ENCODE assay signal across 17 cellular contexts in genomic region chr15:39494462-39494861, GRCh38.
"Had no signal": no experiment of that assay in that cellular context is flagged by ENCODE, and none has a peak within 500 bp of the region (broad histone marks: within the 10 kb centered on the region; RNA-seq: fewer than 3 reads in every experiment).

No MANE protein-coding gene starts in this region.

- H3K36me3 Mint-ChIP-seq: naive B cell had no signal

- ATAC-seq: activated T-cell treated with anti-CD3 and anti-CD28 coated beads, Interleukin-2, amount 50 U/mL, for 4 hours; heart right ventricle; lower lobe of right lung; stimulated activated naive CD8-positive, alpha-beta T cell treated with anti-CD3 and anti-CD28 coated beads, Interleukin-15, Interleukin-2, amounts not matched to agents 100 U/mL and 50 U/mL, for 24 hours; upper lobe of right lung had no signal

- H3K9me3 Mint-ChIP-seq: activated CD4-positive, alpha-beta T cell treated with anti-CD3 and anti-CD28 coated beads, Interleukin-2, amount 10 ng/mL, durations not matched to agents 7 days and 5 days; activated naive CD4-positive, alpha-beta T cell treated with anti-CD3 and anti-CD28 coated beads for 36 hours; activated T-cell treated with anti-CD3 and anti-CD28 coated beads, Interleukin-2, amount 50 U/mL, for 4 hours; activated T-helper 2 cell treated with anti-CD3 and anti-CD28 coated beads, Interferon-gamma antibody, Interleukin-2, Interleukin-4, amounts not matched to agents 10 μg/mL and 5 μg/mL and 100 μg/mL, durations not matched to agents 14 hours and 24 hours and 36 hours; naive B cell had no signal

- H3K27ac Mint-ChIP-seq: activated CD4-positive, alpha-beta T cell treated with anti-CD3 and anti-CD28 coated beads, Interleukin-2, amount 10 ng/mL, durations not matched to agents 7 days and 5 days; activated naive CD4-positive, alpha-beta T cell treated with anti-CD3 and anti-CD28 coated beads for 36 hours; activated T-helper 2 cell treated with anti-CD3 and anti-CD28 coated beads, Interferon-gamma antibody, Interleukin-2, Interleukin-4, amounts not matched to agents 10 μg/mL and 5 μg/mL and 100 μg/mL, durations not matched to agents 14 hours and 24 hours and 36 hours; naive B cell had no signal

- H3K4me1 Mint-ChIP-seq: naive B cell had no signal

- H3K4me3 Mint-ChIP-seq: activated CD4-positive, alpha-beta T cell treated with anti-CD3 and anti-CD28 coated beads, Interleukin-2, amount 10 ng/mL, durations not matched to agents 7 days and 5 days; activated naive CD4-positive, alpha-beta T cell treated with anti-CD3 and anti-CD28 coated beads for 36 hours; activated T-cell treated with anti-CD3 and anti-CD28 coated beads, Interleukin-2, amount 50 U/mL, for 4 hours; naive B cell had no signal

- DNase-seq: activated CD4-positive, alpha-beta T cell treated with anti-CD3 and anti-CD28 coated beads, Interleukin-2, amount 10 ng/mL, durations not matched to agents 7 days and 5 days; activated CD4-positive, CD25-positive, alpha-beta regulatory T cell treated with anti-CD3 and anti-CD28 coated beads, Interleukin-2, amount 50 U/mL, for 72 hours; activated CD8-positive, alpha-beta memory T cell treated with anti-CD3 and anti-CD28 coated beads, Interleukin-2, amount 50 U/mL, for 48 hours; activated naive CD4-positive, alpha-beta T cell treated with anti-CD3 and anti-CD28 coated beads for 36 hours; activated T-cell treated with anti-CD3 and anti-CD28 coated beads, Interleukin-2, amount 50 U/mL, for 4 hours; amygdala; foreskin fibroblast; heart right ventricle; kidney; lower lobe of right lung; naive B cell; stimulated activated CD4-positive, alpha-beta T cell treated with anti-CD3 and anti-CD28 coated beads, Interleukin-4, amount 100 ng/mL, for 1 hour; stimulated activated naive CD8-positive, alpha-beta T cell treated with anti-CD3 and anti-CD28 coated beads, Interleukin-15, Interleukin-2, amounts not matched to agents 100 U/mL and 50 U/mL, for 24 hours; thyroid gland; upper lobe of right lung; WERI-Rb-1 had no signal
